In the genomic region with DNA sequence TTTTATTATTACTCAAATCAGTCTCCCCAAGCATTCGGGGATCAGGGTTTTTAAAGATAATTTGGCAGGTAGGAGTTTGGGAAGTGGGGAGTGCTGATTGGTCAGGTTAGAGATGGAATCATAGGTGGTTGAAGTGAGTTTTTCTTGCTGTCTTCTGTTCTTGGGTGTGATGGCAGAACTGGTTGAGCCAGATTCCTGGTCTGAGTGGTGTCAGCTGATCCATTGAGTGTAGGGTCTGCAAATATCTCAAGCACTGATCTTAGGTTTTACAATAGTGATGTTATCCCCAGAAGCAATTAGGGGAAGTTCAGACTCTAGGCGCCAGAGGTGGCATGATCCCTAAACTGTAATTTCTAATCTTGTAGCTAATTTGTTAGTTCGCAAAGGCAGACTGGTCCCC, we compare ENCODE assay signal across 18 cellular contexts. TPM values are rescaled to one million over a fixed set of nuclear protein-coding genes. Genes with fewer than 3 reads are reported as not detected.
DNase-seq lines count a peak whose midpoint lies in the region; ATAC-seq lines count a peak whose summit lies in the region.
"Had no signal": no experiment of that assay in that cellular context is flagged by ENCODE, and none has a peak within 500 bp of the region (broad histone marks: within the 10 kb centered on the region; RNA-seq: fewer than 3 reads in every experiment).

No MANE protein-coding gene starts in this region.

- H3K27me3 Mint-ChIP-seq in activated CD4-positive, alpha-beta T cell treated with anti-CD3 and anti-CD28 coated beads, Interleukin-2, amount 10 ng/mL, durations not matched to agents 24 days and 14 days = no peaks in the 10 kb centered on the region
- H3K27me3 Mint-ChIP-seq: stimulated activated naive B cell treated with anti-CD40 and anti-IgM and Interleukin-4, amounts not matched to agents 10 μg/mL and 1 μg/mL and 100 μg/mL, for 72 hours had no signal

- H3K18ac ChIP-seq in trophoblast cell (ENCODE audit: low read length) = no peak overlapping the region

- no peak overlapping the region for H3K9ac ChIP-seq in trophoblast cell (ENCODE audit: low read length)

- H3K79me1 ChIP-seq in trophoblast cell (ENCODE audit: low read length) = peaks cover 7% of the 10 kb centered on the region

- H3K23ac ChIP-seq in trophoblast cell (ENCODE audit: low read length) = no peak overlapping the region

- no peak overlapping the region for H4K12ac ChIP-seq in trophoblast cell (ENCODE audit: low read depth, low read length)

- H3K4me3 ChIP-seq in trophoblast cell (ENCODE audit: low read depth, low read length) = no peak overlapping the region
- H3K4me3 ChIP-seq: adrenal gland, mucosa of descending colon, pancreas had no signal

- no peaks in the 10 kb centered on the region for H3K36me3 Mint-ChIP-seq in activated CD4-positive, alpha-beta T cell treated with anti-CD3 and anti-CD28 coated beads, Interleukin-2, amount 10 ng/mL, durations not matched to agents 24 days and 14 days (ENCODE audit: low read depth)
- H3K36me3 Mint-ChIP-seq: immature natural killer cell; stimulated activated naive B cell treated with anti-CD40 and anti-IgM and Interleukin-4, amounts not matched to agents 10 μg/mL and 1 μg/mL and 100 μg/mL, for 72 hours had no signal

- H3K79me2 ChIP-seq in trophoblast cell (ENCODE audit: control insufficient read depth, insufficient read depth, low read length, poor library complexity) = no peaks in the 10 kb centered on the region

- H3K14ac ChIP-seq in trophoblast cell (ENCODE audit: low read length) = no peak overlapping the region

- intact Hi-C loops in activated CD4-positive, alpha-beta T cell treated with anti-CD3 and anti-CD28 coated beads, Interleukin-2, amount 10 ng/mL, durations not matched to agents 24 days and 14 days (cut with micrococcal nuclease) = no loop called here

- no peak overlapping the region for H3K27ac Mint-ChIP-seq in activated CD4-positive, alpha-beta T cell treated with anti-CD3 and anti-CD28 coated beads, Interleukin-2, amount 10 ng/mL, durations not matched to agents 24 days and 14 days
- H3K27ac Mint-ChIP-seq: activated CD8-positive, alpha-beta T cell treated with anti-CD3 and anti-CD28 coated beads, Interleukin-2, amount 10 ng/mL, durations not matched to agents 7 days and 5 days; activated T-helper 1 cell treated with anti-CD3 and anti-CD28 coated beads, Interleukin-12 subunit alpha, Interleukin-12 subunit beta, Interleukin-2, Interleukin-4 antibody, amounts not matched to agents 30 ng/mL and 10 ng/mL and 1 ng/mL, durations not matched to agents 14 hours and 24 hours and 36 hours; immature natural killer cell; stimulated activated naive B cell treated with anti-CD40 and anti-IgM and Interleukin-4, amounts not matched to agents 10 μg/mL and 1 μg/mL and 100 μg/mL, for 72 hours had no signal

- no peaks in the 10 kb centered on the region for H3K9me3 ChIP-seq in trophoblast cell (ENCODE audit: insufficient read depth, low read depth, low read length)
- H3K9me3 ChIP-seq: adrenal gland, mucosa of descending colon, pancreas had no signal

- no peak for ATAC-seq in GM18511 (IDR thresholded peaks at IDR 0.05; ENCODE audit: unreplicated experiment)
- ATAC-seq: activated CD8-positive, alpha-beta T cell treated with anti-CD3 and anti-CD28 coated beads, Interleukin-2, amount 10 ng/mL, durations not matched to agents 7 days and 5 days; mucosa of descending colon; pancreas had no signal

- H3K36me3 ChIP-seq in trophoblast cell (ENCODE audit: control insufficient read depth in 1 of 2, insufficient read depth in 2 of 2, low read length in 2 of 2) = no peaks in the 10 kb centered on the region
- H3K36me3 ChIP-seq: adrenal gland, pancreas had no signal

- no peak overlapping the region for H2AFZ ChIP-seq in trophoblast cell (ENCODE audit: insufficient read depth, low read length, poor library complexity)

- DNase-seq in ELF-1 (ENCODE audit: low read depth, low spot score) (peak; percentile 91), NCI-H2196 treated with DMSO at 0.1 percent for 48 hours (lab: John Stamatoyannopoulos, UW; ENCODE audit: unreplicated experiment) (peak; percentile 1), epithelial cell of prostate (ENCODE audit: low read depth, low spot score) (peak; percentile 14), trophoblast cell (peak; percentile 42 to 59), H4 (ENCODE audit: low spot score) (no peak), substantia nigra (lab: John Stamatoyannopoulos, UW) (no peak)
- no peak for DNase-seq in activated CD4-positive, alpha-beta T cell treated with anti-CD3 and anti-CD28 coated beads, Interleukin-2, amount 10 ng/mL, durations not matched to agents 24 days and 14 days
- DNase-seq: activated CD8-positive, alpha-beta T cell treated with anti-CD3 and anti-CD28 coated beads, Interleukin-2, amount 10 ng/mL, durations not matched to agents 7 days and 5 days; adrenal gland; DND-41; immature natural killer cell; mucosa of descending colon; NCI-H187 treated with DMSO at 0.1 percent for 48 hours; pancreas; small intestine; stimulated activated naive B cell treated with anti-CD40 and anti-IgM and Interleukin-4, amounts not matched to agents 10 μg/mL and 1 μg/mL and 100 μg/mL, for 72 hours had no signal

- no peak overlapping the region for H2AK5ac ChIP-seq in trophoblast cell (ENCODE audit: low read length)

- no peak overlapping the region for H2BK120ac ChIP-seq in trophoblast cell (ENCODE audit: insufficient read depth, low read length, poor library complexity)

- WGBS in trophoblast cell (ENCODE audit: extremely low coverage, insufficient coverage, insufficient read length) = no CpG with 5 or more reads among the region's 3 CpGs

- H4K8ac ChIP-seq in trophoblast cell (ENCODE audit: low read depth, low read length) = no peak overlapping the region

- no peak overlapping the region for H2BK5ac ChIP-seq in trophoblast cell (ENCODE audit: low read depth, low read length, poor library complexity)

- no peak overlapping the region for H2BK12ac ChIP-seq in trophoblast cell (ENCODE audit: low read length)

- peaks cover 8% of the 10 kb centered on the region for H3K4me1 Mint-ChIP-seq in activated CD4-positive, alpha-beta T cell treated with anti-CD3 and anti-CD28 coated beads, Interleukin-2, amount 10 ng/mL, durations not matched to agents 24 days and 14 days

- peak overlapping the region; percentile 92 for H4K91ac ChIP-seq in trophoblast cell (ENCODE audit: low read depth, low read length)

- no peaks in the 10 kb centered on the region for H3K9me3 Mint-ChIP-seq in activated CD4-positive, alpha-beta T cell treated with anti-CD3 and anti-CD28 coated beads, Interleukin-2, amount 10 ng/mL, durations not matched to agents 24 days and 14 days
- H3K9me3 Mint-ChIP-seq: activated T-helper 1 cell treated with anti-CD3 and anti-CD28 coated beads, Interleukin-12 subunit alpha, Interleukin-12 subunit beta, Interleukin-2, Interleukin-4 antibody, amounts not matched to agents 30 ng/mL and 10 ng/mL and 1 ng/mL, durations not matched to agents 14 hours and 24 hours and 36 hours; immature natural killer cell; stimulated activated naive B cell treated with anti-CD40 and anti-IgM and Interleukin-4, amounts not matched to agents 10 μg/mL and 1 μg/mL and 100 μg/mL, for 72 hours had no signal

- H3K27ac ChIP-seq in epithelial cell of prostate (no peak overlapping the region), trophoblast cell (ENCODE audit: low read depth, low read length) (peak overlapping the region; percentile 63), substantia nigra (ENCODE audit: low read depth, low read length, poor library complexity, severe bottlenecking) (no peak overlapping the region)
- H3K27ac ChIP-seq: adrenal gland, pancreas had no signal

- peaks cover 6 to 7% of the 10 kb centered on the region in 2 experiments for H3K4me1 ChIP-seq in trophoblast cell (ENCODE audit: control insufficient read depth in 1 of 2, insufficient read depth in 2 of 2, low read length in 2 of 2)
- H3K4me1 ChIP-seq: pancreas had no signal

- no peaks in the 10 kb centered on the region for H3K27me3 ChIP-seq in trophoblast cell (ENCODE audit: insufficient read depth, low read length)
- H3K27me3 ChIP-seq: adrenal gland, pancreas had no signal

- peak overlapping the region; percentile 52 for H3K4me2 ChIP-seq in trophoblast cell (ENCODE audit: low read length)

- H3K4ac ChIP-seq in trophoblast cell (ENCODE audit: low read depth, low read length) = no peak overlapping the region

- H3K4me3 Mint-ChIP-seq in activated CD4-positive, alpha-beta T cell treated with anti-CD3 and anti-CD28 coated beads, Interleukin-2, amount 10 ng/mL, durations not matched to agents 24 days and 14 days = no peak overlapping the region
- H3K4me3 Mint-ChIP-seq: activated CD8-positive, alpha-beta T cell treated with anti-CD3 and anti-CD28 coated beads, Interleukin-2, amount 10 ng/mL, durations not matched to agents 7 days and 5 days; activated T-helper 1 cell treated with anti-CD3 and anti-CD28 coated beads, Interleukin-12 subunit alpha, Interleukin-12 subunit beta, Interleukin-2, Interleukin-4 antibody, amounts not matched to agents 30 ng/mL and 10 ng/mL and 1 ng/mL, durations not matched to agents 14 hours and 24 hours and 36 hours; immature natural killer cell; stimulated activated naive B cell treated with anti-CD40 and anti-IgM and Interleukin-4, amounts not matched to agents 10 μg/mL and 1 μg/mL and 100 μg/mL, for 72 hours had no signal

RNA-seq across cellular contexts. Expression of gene TRANK1, which starts 20.6 kb away (rescaled TPM):
- polyA plus RNA-seq in trophoblast cell (2013) = 0.49 TPM in 2 replicates
- 2.1 and 2.3 TPM in 2 replicates for total RNA-seq in activated CD4-positive, alpha-beta T cell treated with anti-CD3 and anti-CD28 coated beads, Interleukin-2, amount 10 ng/mL, durations not matched to agents 24 days and 14 days
- total RNA-seq in H4 (2014; rRNA removed; shearing (Covaris generic)) = 9.7 and 11.4 TPM in 2 replicates

RNA-seq across cellular contexts. Expression of gene EPM2AIP1, which starts 27.5 kb away (rescaled TPM):
- polyA plus RNA-seq in trophoblast cell (2013) = 9.9 and 10.1 TPM in 2 replicates
- 15.8 TPM in 2 replicates for total RNA-seq in activated CD4-positive, alpha-beta T cell treated with anti-CD3 and anti-CD28 coated beads, Interleukin-2, amount 10 ng/mL, durations not matched to agents 24 days and 14 days
- total RNA-seq in H4 (2014; rRNA removed; shearing (Covaris generic)) = 4.3 and 4.5 TPM in 2 replicates

RNA-seq across cellular contexts. Expression of gene MLH1, which starts 27.9 kb away (rescaled TPM):
- polyA plus RNA-seq in trophoblast cell (2013) = 24.0 and 24.6 TPM in 2 replicates
- total RNA-seq in activated CD4-positive, alpha-beta T cell treated with anti-CD3 and anti-CD28 coated beads, Interleukin-2, amount 10 ng/mL, durations not matched to agents 24 days and 14 days = 69.5 and 71.0 TPM in 2 replicates
- 42.2 and 43.1 TPM in 2 replicates for total RNA-seq in H4 (2014; rRNA removed; shearing (Covaris generic))

Comparison
In these comparisons a context has a peak if more than half of its experiments do, and no peak if none do; other contexts are left out.
1. DNase-seq: peak in ELF-1 (single experiment), NCI-H2196 treated with DMSO at 0.1 percent for 48 hours (single experiment), epithelial cell of prostate (single experiment) and trophoblast cell (2 of 2); none in activated CD4-positive, alpha-beta T cell treated with anti-CD3 and anti-CD28 coated beads, Interleukin-2, amount 10 ng/mL, durations not matched to agents 24 days and 14 days (single experiment), H4 (single experiment) and substantia nigra (0 of 49).